Comparison of ENCODE assay signal across 21 cellular contexts in the genomic region with DNA sequence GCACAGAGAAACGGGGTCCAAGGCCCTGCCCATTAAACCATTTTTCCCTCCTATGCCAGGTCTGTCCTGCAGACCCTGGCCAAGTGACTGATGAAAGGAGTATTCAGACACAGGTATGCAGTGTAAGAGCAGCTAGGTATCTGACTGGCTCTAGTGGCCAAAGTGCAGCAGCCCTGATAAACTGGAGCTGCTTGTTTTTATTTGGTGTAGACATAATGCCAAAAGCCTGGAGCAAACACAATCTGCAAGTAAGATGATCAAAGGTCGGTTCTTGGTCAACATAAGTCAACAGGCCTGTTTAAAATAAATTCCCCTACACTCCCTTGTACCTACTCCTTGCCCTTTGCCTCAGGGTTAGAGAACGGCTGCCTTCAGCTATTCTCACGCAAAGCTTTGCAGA.
"Had no signal": no experiment of that assay in that cellular context is flagged by ENCODE, and none has a peak within 500 bp of the region (broad histone marks: within the 10 kb centered on the region; RNA-seq: fewer than 3 reads in every experiment).

No MANE protein-coding gene starts in this region.

- H3K9me2 ChIP-seq: SK-N-SH had no signal

- H3K27ac ChIP-seq: HL-60, RWPE1 had no signal

- H3K9me3 ChIP-seq: SK-N-SH had no signal

- H3K4me2 ChIP-seq: SK-N-SH had no signal

- H3K9ac ChIP-seq: SK-N-SH had no signal

- DNase-seq: IMR-90, Karpas-422, KG1, MV-4-11, NCI-H1048, NCI-H1105, NCI-H1417, NCI-H1436 treated with DMSO at 0.1 percent for 48 hours, NCI-H1694, NCI-H187 treated with DMSO at 0.1 percent for 48 hours, NCI-H2029 treated with DMSO at 0.1 percent for 48 hours, NCI-H2227 treated with DMSO at 0.1 percent for 48 hours, NCI-H524, NCI-H526 treated with DMSO at 0.1 percent for 48 hours, NCI-H748 treated with DMSO at 0.1 percent for 48 hours, SHP77, SK-N-SH, SW 1271, T-cell had no signal
